In the genomic region with DNA sequence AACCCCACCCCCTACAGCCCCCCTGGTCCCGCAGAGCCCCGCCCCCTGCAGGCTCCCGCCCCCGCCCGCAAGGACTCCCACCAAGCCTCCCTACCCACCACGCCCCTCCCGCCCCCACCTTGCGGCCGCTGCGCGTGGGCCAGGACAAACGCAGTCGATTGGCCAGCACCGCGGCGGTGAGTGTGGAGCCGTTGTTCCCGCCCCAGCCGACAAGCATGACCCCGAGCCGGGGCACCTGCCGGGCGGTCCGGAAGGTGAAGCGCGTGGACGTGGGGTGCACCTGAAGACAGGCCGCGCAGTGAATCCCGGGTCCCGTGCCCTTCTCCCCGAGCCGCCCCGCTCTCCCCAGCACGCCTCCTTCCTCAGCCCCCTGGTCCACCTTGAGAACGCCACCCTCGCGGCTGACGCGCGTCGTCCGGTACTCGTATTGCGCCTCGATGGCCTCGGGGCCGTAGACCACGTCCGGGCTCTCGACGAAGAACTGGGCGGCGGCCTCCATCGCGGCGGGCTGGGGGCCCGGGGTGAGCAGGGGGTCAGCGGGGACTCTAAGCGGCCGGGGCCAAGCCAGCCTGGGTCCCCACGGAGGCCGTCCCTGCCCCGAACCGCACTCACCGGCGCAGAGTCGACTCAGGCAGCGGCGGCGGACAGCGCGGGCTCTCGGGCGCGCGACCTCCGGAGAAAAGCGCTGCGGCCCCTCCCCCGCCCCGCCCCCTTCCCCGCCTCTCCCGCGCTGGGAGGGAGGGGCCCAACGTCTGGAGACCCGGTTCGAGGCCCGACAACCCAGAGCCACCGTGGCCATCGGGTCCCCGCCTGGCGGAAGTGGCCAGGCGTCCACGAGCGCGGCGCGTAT, we compare ENCODE assay signal across 8 cellular contexts. TPM values are rescaled to one million over a fixed set of nuclear protein-coding genes. Genes with fewer than 3 reads are reported as not detected.
DNase-seq lines count a peak whose midpoint lies in the region; ATAC-seq, FAIRE-seq and TF ChIP-seq lines count a peak whose summit lies in the region.

Gene ISYNA1 (minus strand): TSS at position 653 of the 850 bp plus-strand sequence. CDS start 154 bp downstream, at position 499.

- H3K27ac ChIP-seq in A549 (peak within 1 kb of the TSS; percentile 82 to 96), RWPE1 (peak within 1 kb of the TSS; percentile 94), angular gyrus (ENCODE audit: low read depth, low read length) (peak within 1 kb of the TSS; percentile 35), rectal smooth muscle tissue (ENCODE audit: low read depth, low read length) (no peak within 1 kb of the TSS)

- H3K9me3 ChIP-seq in A549: no peaks in the 10 kb centered on the region

- H3K27me3 ChIP-seq in rectal smooth muscle tissue (ENCODE audit: control insufficient read depth, insufficient read depth, low read length): peaks cover 3% of the 10 kb centered on the region

- no peak within 1 kb of the TSS for H3K9ac ChIP-seq in rectal smooth muscle tissue (ENCODE audit: low read length)

- CTCF ChIA-PET in A549 (lab: Yijun Ruan, JAX) (interaction anchor here (2.8 kb wide), 1 partner anchor 13 kb away, joined by 18 read pairs; no protein-coding TSS in a partner anchor), RWPE1 (lab: Yijun Ruan, JAX) (no interaction called here)

- H3K4me3 ChIP-seq in A549 (peak within 1 kb of the TSS; percentile 76), rectal smooth muscle tissue (ENCODE audit: low read length) (peak within 1 kb of the TSS; percentile 65)

- no peak for TF ChIP-seq EP300 in A549 (IDR thresholded peaks at IDR 0.05)

- intact Hi-C loops in left ventricle myocardium superior (cut with micrococcal nuclease): no loop called here
- intact Hi-C loops in posterior cingulate gyrus (cut with DNase I): no loop called here

- H3K4me1 ChIP-seq in A549: peaks cover 30% of the 10 kb centered on the region
- peaks cover 3% of the 10 kb centered on the region for H3K4me1 ChIP-seq in rectal smooth muscle tissue (ENCODE audit: control insufficient read depth, insufficient read depth, low read length)

- no peaks in the 10 kb centered on the region for H3K36me3 ChIP-seq in rectal smooth muscle tissue (ENCODE audit: control insufficient read depth, insufficient read depth, low read length)

- no peak for FAIRE-seq in A549 (lab: Jason Lieb, UNC)

- DNase-seq in A549 (ENCODE audit: low read depth in 1 of 2, low spot score in 1 of 2) (peak in 1 of 2 experiments; percentile 69), RWPE1 (ENCODE audit: low spot score) (no peak), left ventricle myocardium superior (peak; percentile 73), NCI-H2081 treated with DMSO at 0.1 percent for 48 hours (lab: John Stamatoyannopoulos, UW) (no peak), posterior cingulate gyrus (no peak)

- H3K4me2 ChIP-seq in A549: peak within 1 kb of the TSS; percentile 98

- no CpG with 5 or more reads among the region's 99 CpGs for WGBS in A549 (ENCODE audit: missing lambda C conversion rate)

- TF ChIP-seq CTCF in A549 (IDR thresholded peaks at IDR 0.05) (no peak), RWPE1 (conservative IDR thresholded peaks at IDR 0.05; ENCODE audit: low read depth) (no peak)

- POLR2A ChIA-PET in A549 (lab: Yijun Ruan, JAX) (interaction anchor here (0.6 kb wide), 1 partner anchor 112 kb away, joined by 4 read pairs; no protein-coding TSS in a partner anchor), RWPE1 (lab: Yijun Ruan, JAX; ENCODE audit: low non-redundant PET) (no interaction called here)

- ATAC-seq in A549 (peak; percentile 30 to 62), GM19397 (IDR thresholded peaks at IDR 0.05; ENCODE audit: unreplicated experiment) (peak; percentile 9), left ventricle myocardium superior (peak; percentile 61)

- TF ChIP-seq POLR2A in A549 (IDR thresholded peaks at IDR 0.05; ENCODE audit: low read length): peak; percentile 16; the same call in 1 of the 2 replicates

- no peak for TF ChIP-seq RAD21 in A549 (conservative IDR thresholded peaks at IDR 0.05 in 1 of 2, IDR thresholded peaks at IDR 0.05 in 1 of 2)

TF ChIP-seq in A549, 52 proteins besides CTCF, POLR2A, EP300 and RAD21:
- TF ChIP-seq HMGXB4 (CRISPR knock-in tag; IDR thresholded peaks at IDR 0.05; ENCODE audit: borderline replicate concordance): no peak
- no peak for TF ChIP-seq BHLHE40 (IDR thresholded peaks at IDR 0.05; ENCODE audit: low read depth, low read length)
- TF ChIP-seq, protein P1, sequence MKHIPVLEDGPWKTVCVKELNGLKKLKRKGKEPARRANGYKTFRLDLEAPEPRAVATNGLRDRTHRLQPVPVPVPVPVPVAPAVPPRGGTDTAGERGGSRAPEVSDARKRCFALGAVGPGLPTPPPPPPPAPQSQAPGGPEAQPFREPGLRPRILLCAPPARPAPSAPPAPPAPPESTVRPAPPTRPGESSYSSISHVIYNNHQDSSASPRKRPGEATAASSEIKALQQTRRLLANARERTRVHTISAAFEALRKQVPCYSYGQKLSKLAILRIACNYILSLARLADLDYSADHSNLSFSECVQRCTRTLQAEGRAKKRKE (CRISPR knock-in tag; IDR thresholded peaks at IDR 0.05; ENCODE audit: low read depth): no peak
- 0 out of 2 replicates have a peak, but pooled peaks have one; percentile 73 for TF ChIP-seq E2F6 (IDR thresholded peaks at IDR 0.05; ENCODE audit: borderline replicate concordance, low read depth)
- peak in 1 of 2 experiments; percentile 33; a peak in 2 of 5 replicates for TF ChIP-seq JUN (IDR thresholded peaks at IDR 0.05)
- TF ChIP-seq TFCP2L1 (CRISPR knock-in tag; IDR thresholded peaks at IDR 0.05): no peak
- TF ChIP-seq, protein P2, sequence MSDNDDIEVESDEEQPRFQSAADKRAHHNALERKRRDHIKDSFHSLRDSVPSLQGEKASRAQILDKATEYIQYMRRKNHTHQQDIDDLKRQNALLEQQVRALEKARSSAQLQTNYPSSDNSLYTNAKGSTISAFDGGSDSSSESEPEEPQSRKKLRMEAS (IDR thresholded peaks at IDR 0.05): peak; percentile 69

RNA-seq across cellular contexts. Expression of gene ISYNA1, which starts in this region (rescaled TPM):
- polyA plus RNA-seq in A549 (2011; rRNA removed): 17.6 and 18.0 TPM in 2 replicates
- 43.0 and 56.5 TPM in 2 replicates for polyA plus RNA-seq in A549 (2012; cell fraction: cytosol; rRNA removed)
- 199 and 307 TPM in 2 replicates for polyA plus RNA-seq in A549 (2012; cell fraction: nucleus; rRNA removed)
- 48.5 to 71.0 TPM (median 60.7 TPM) in 3 replicates for polyA plus RNA-seq in A549 (2017; fragmentation: RNase III; extraction: RNeasy Plus Mini Kit Qiagen cat#74134 plus additional on column Dnase treatment)
- 17.4 and 29.8 TPM in 2 replicates for polyA minus RNA-seq in A549 (2011; rRNA and poly(A)+ RNA removed)
- 24.4 TPM for total RNA-seq in left ventricle myocardium superior

Comparison
In these comparisons a context has a peak if more than half of its experiments do, and no peak if none do; other contexts are left out.
1. ATAC-seq: peak in every context shown above with its lines; median percentile 61 in left ventricle myocardium superior; 46 in A549; 9 in GM19397.